ENCODE assay signal across 1 cellular context in genomic region chr10:31770307-31770902, GRCh38.
TF ChIP-seq lines count a peak whose summit lies in the region.

No MANE protein-coding gene starts in this region.

TF ChIP-seq in GM12878, 131 proteins besides CTCF, POLR2A, EP300 and RAD21 (continued from another document):
- TF ChIP-seq REST (IDR thresholded peaks at IDR 0.05; ENCODE audit: low read depth, low read length): no peak
TF ChIP-seq in GM12878: peak in this region for 6.
